ENCODE assay signal across 17 cellular contexts in the genomic region with DNA sequence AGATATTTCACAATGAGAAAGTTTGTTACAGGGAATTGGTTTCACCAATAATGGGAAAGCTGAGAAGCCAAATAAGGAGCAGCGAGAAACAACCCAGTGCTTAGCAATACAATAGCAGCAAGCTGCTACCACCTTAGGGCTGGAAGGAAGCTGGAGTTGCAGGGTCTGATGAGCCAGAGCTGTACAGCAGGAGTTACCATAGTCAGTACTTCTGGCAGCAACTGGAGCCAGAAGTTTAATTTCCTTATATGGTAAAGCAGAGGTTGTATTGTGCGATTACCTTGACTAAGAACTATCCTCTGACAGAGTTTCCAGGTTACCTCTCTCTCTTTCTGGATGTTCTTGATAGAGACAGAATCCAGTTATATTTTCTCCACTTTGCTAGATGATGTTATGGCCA.
DNase-seq lines count a peak whose midpoint lies in the region; ATAC-seq and TF ChIP-seq lines count a peak whose summit lies in the region.
"Had no signal": no experiment of that assay in that cellular context is flagged by ENCODE, and none has a peak within 500 bp of the region (broad histone marks: within the 10 kb centered on the region; RNA-seq: fewer than 3 reads in every experiment).

No MANE protein-coding gene starts in this region.

- H3K9me2 ChIP-seq in SK-N-SH: no peaks in the 10 kb centered on the region

- CTCF ChIA-PET in SK-N-SH (lab: Yijun Ruan, JAX): interaction anchor here (1.0 kb wide), 1 partner anchor 11 kb away, joined by 3 read pairs; no protein-coding TSS in a partner anchor

- no peaks in the 10 kb centered on the region for H3K27me3 ChIP-seq in breast epithelium
- H3K27me3 ChIP-seq in gastroesophageal sphincter: no peaks in the 10 kb centered on the region
- H3K27me3 ChIP-seq in SK-N-SH (ENCODE audit: insufficient read depth): no peaks in the 10 kb centered on the region
- H3K27me3 ChIP-seq: colonic mucosa had no signal

- WGBS in gastroesophageal sphincter (ENCODE audit: low coverage in 1 of 2), 2 donors: 70 to 83% methylated on average over 1 to 2 of the region's 2 CpGs
- 28% methylated on average over 2 of the region's 2 CpGs for WGBS in SK-N-SH (ENCODE audit: low lambda C conversion rate)

- TF ChIP-seq POLR2A in breast epithelium (IDR thresholded peaks at IDR 0.05) (no peak), gastroesophageal sphincter (IDR thresholded peaks at IDR 0.05) (no peak)

- no peaks in the 10 kb centered on the region for H3F3A ChIP-seq in SK-N-SH (replicated peaks; ENCODE audit: insufficient read depth)

- no peak overlapping the region for H3K9ac ChIP-seq in SK-N-SH

- POLR2A ChIA-PET in SK-N-SH (lab: Yijun Ruan, JAX): no interaction called here

- H3K79me2 ChIP-seq in SK-N-SH (ENCODE audit: insufficient read depth): no peaks in the 10 kb centered on the region

- TF ChIP-seq EP300 in gastroesophageal sphincter (IDR thresholded peaks at IDR 0.05): no peak
- no peak for TF ChIP-seq EP300 in SK-N-SH (IDR thresholded peaks at IDR 0.05; ENCODE audit: borderline replicate concordance in 1 of 2, low read depth in 1 of 2, low read length in 1 of 2)

- H3K4me3 ChIP-seq in breast epithelium (no peak overlapping the region), gastroesophageal sphincter (no peak overlapping the region), SK-N-SH (ENCODE audit: low read depth in 2 of 2, low read length in 1 of 2) (no peak overlapping the region)
- H3K4me3 ChIP-seq: colonic mucosa had no signal

- TF ChIP-seq CTCF in GM13977 (IDR thresholded peaks at IDR 0.05; ENCODE audit: extremely low read depth, insufficient read depth, missing control alignments) (no peak), breast epithelium (IDR thresholded peaks at IDR 0.05) (no peak), gastroesophageal sphincter (IDR thresholded peaks at IDR 0.05) (no peak), SK-N-SH (IDR thresholded peaks at IDR 0.05) (no peak)

- in situ Hi-C loops in GM13977 (cut with MboI; ENCODE audit: low pct_unique_long_range_greater_than_20kb, low sequenced_read_pairs, unreplicated experiment): loop anchor here (25.0 kb wide), 3 partner anchors 319 to 669 kb away; no protein-coding TSS in a partner anchor

- ATAC-seq in GM21447 (IDR thresholded peaks at IDR 0.05; ENCODE audit: unreplicated experiment): peak; percentile 46
- ATAC-seq in gastroesophageal sphincter: no peak
- ATAC-seq: natural killer cell had no signal

- H3K4me1 ChIP-seq in breast epithelium (no peaks in the 10 kb centered on the region), gastroesophageal sphincter (no peaks in the 10 kb centered on the region), SK-N-SH (ENCODE audit: control insufficient read depth in 1 of 2, insufficient read depth in 2 of 2, low read depth in 1 of 2, low read length in 1 of 2) (no peaks in the 10 kb centered on the region; a peak in 1 of 4 replicates)
- H3K4me1 ChIP-seq: colonic mucosa had no signal

- H3K36me3 ChIP-seq in breast epithelium: no peaks in the 10 kb centered on the region
- H3K36me3 ChIP-seq in gastroesophageal sphincter: no peaks in the 10 kb centered on the region
- H3K36me3 ChIP-seq in SK-N-SH (replicated peaks in 1 of 2; ENCODE audit: control insufficient read depth in 1 of 2, insufficient read depth in 2 of 2, low read length in 1 of 2): no peaks in the 10 kb centered on the region
- H3K36me3 ChIP-seq: colonic mucosa had no signal

- intact Hi-C loops in breast epithelium (cut with DNase I; ENCODE audit: low total_unique reads): no loop called here

- H3K27ac ChIP-seq in breast epithelium (no peak overlapping the region), gastroesophageal sphincter (no peak overlapping the region), SK-N-SH (ENCODE audit: low read depth in 2 of 2, low read length in 1 of 2) (no peak overlapping the region)
- H3K27ac ChIP-seq: colonic mucosa, RWPE1 had no signal

- no peak overlapping the region for H3K4me2 ChIP-seq in SK-N-SH

- DNase-seq in GM13977 (ENCODE audit: low spot score) (peak; percentile 13), NCI-H69 (lab: John Stamatoyannopoulos, UW) (peak; percentile 47), kidney tubule cell (ENCODE audit: low spot score) (peak; percentile 67), breast epithelium (ENCODE audit: low spot score in 2 of 2) (no peak), SK-N-SH (no peak)
- DNase-seq: activated CD4-positive, alpha-beta T cell treated with anti-CD3 and anti-CD28 coated beads, Interleukin-2, amount 50 U/mL, for 1 hour; activated T-cell treated with anti-CD3 and anti-CD28 coated beads, Interleukin-2, amount 50 U/mL, for 24 hours; colonic mucosa; KG1; natural killer cell; NCI-H1417 treated with DMSO at 0.1 percent for 48 hours; NCI-H526 treated with DMSO at 0.1 percent for 48 hours; stimulated activated CD4-positive, alpha-beta T cell treated with anti-CD3 and anti-CD28 coated beads, Interleukin-2, amount 100 ng/mL, for 24 hours; trophoblast cell had no signal

- no peaks in the 10 kb centered on the region for H4K20me1 ChIP-seq in SK-N-SH (ENCODE audit: insufficient read depth)

- no peak for TF ChIP-seq RAD21 in SK-N-SH (IDR thresholded peaks at IDR 0.05; ENCODE audit: low read length)

- H3K9me3 ChIP-seq in breast epithelium (no peaks in the 10 kb centered on the region), gastroesophageal sphincter (no peaks in the 10 kb centered on the region), SK-N-SH (no peaks in the 10 kb centered on the region)
- H3K9me3 ChIP-seq: colonic mucosa had no signal

- no peak overlapping the region for H2AFZ ChIP-seq in SK-N-SH (ENCODE audit: low read depth)

TF ChIP-seq in SK-N-SH, 30 proteins besides CTCF, POLR2A, EP300 and RAD21:
- TF ChIP-seq FOXJ3 (CRISPR knock-in tag; IDR thresholded peaks at IDR 0.05) (no peak), JUND (IDR thresholded peaks at IDR 0.05) (no peak), SIN3A (IDR thresholded peaks at IDR 0.05; ENCODE audit: borderline replicate concordance, low read depth, low read length) (no peak), TEAD4 (IDR thresholded peaks at IDR 0.05; ENCODE audit: borderline replicate concordance, insufficient read depth) (no peak)
- TF ChIP-seq, protein P1, sequence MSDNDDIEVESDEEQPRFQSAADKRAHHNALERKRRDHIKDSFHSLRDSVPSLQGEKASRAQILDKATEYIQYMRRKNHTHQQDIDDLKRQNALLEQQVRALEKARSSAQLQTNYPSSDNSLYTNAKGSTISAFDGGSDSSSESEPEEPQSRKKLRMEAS (IDR thresholded peaks at IDR 0.05; ENCODE audit: low read depth): no peak
TF ChIP-seq in SK-N-SH: peak in this region for 0.

Comparison
In these comparisons a context has a peak if more than half of its experiments do, and no peak if none do; other contexts are left out.
1. DNase-seq: peak in GM13977 (single experiment), NCI-H69 (single experiment) and kidney tubule cell (single experiment); none in breast epithelium (0 of 2) and SK-N-SH (single experiment).